Comparison of ENCODE assay signal across 1 cellular context in genomic region chr18:23307567-23308295, GRCh38.
A peak's percentile ranks its signal among the peaks of the same experiment; 100 is the strongest.
TF ChIP-seq lines count a peak whose summit lies in the region.

No MANE protein-coding gene starts in this region.

TF ChIP-seq in GM12878, 131 proteins besides CTCF, POLR2A, EP300 and RAD21 (continued from another document):
- TF ChIP-seq ZBTB11 (CRISPR knock-in tag; IDR thresholded peaks at IDR 0.05) = no peak
- no peak for TF ChIP-seq ZNF207 (IDR thresholded peaks at IDR 0.05; ENCODE audit: borderline replicate concordance)
- peak; percentile 31; the same call in 1 of the 2 replicates for TF ChIP-seq LARP7 (IDR thresholded peaks at IDR 0.05)
- no peak for TF ChIP-seq ESRRA (IDR thresholded peaks at IDR 0.05; ENCODE audit: low read length)
- peak; percentile 58 for TF ChIP-seq ATF7 (IDR thresholded peaks at IDR 0.05; ENCODE audit: low read depth)
- peak; percentile 56 for TF ChIP-seq IKZF1 (conservative IDR thresholded peaks at IDR 0.05)
- no peak for TF ChIP-seq FOXM1 (IDR thresholded peaks at IDR 0.05; ENCODE audit: low read depth, low read length)
- no peak for TF ChIP-seq HDGF (IDR thresholded peaks at IDR 0.05)
- no peak for TF ChIP-seq NBN (IDR thresholded peaks at IDR 0.05)
- no peak for TF ChIP-seq BCL3 (IDR thresholded peaks at IDR 0.05; ENCODE audit: borderline replicate concordance, insufficient read depth, low read depth, low read length, poor library complexity, severe bottlenecking)
- TF ChIP-seq SUZ12 (IDR thresholded peaks at IDR 0.05; ENCODE audit: unreplicated experiment) = no peak
- no peak for TF ChIP-seq POU2F2 (IDR thresholded peaks at IDR 0.05; ENCODE audit: borderline replicate concordance, low read depth, low read length)
- TF ChIP-seq CEBPB (IDR thresholded peaks at IDR 0.05; ENCODE audit: borderline replicate concordance in 1 of 2, low read depth in 2 of 2, low read length in 2 of 2) = no peak
- no peak for TF ChIP-seq BACH1 (IDR thresholded peaks at IDR 0.05; ENCODE audit: borderline replicate concordance)
- TF ChIP-seq CHD2 (IDR thresholded peaks at IDR 0.05; ENCODE audit: borderline replicate concordance, low read depth, low read length) = no peak
- no peak for TF ChIP-seq CBX5 (IDR thresholded peaks at IDR 0.05; ENCODE audit: low read depth)
- TF ChIP-seq ZNF687 (IDR thresholded peaks at IDR 0.05) = peak; percentile 86
- TF ChIP-seq IRF4 (IDR thresholded peaks at IDR 0.05; ENCODE audit: low read depth, low read length) = no peak
- TF ChIP-seq SMARCA5 (IDR thresholded peaks at IDR 0.05) = no peak; the same call in 1 of the 2 replicates
- no peak for TF ChIP-seq BMI1 (IDR thresholded peaks at IDR 0.05; ENCODE audit: borderline replicate concordance)
- 0 out of 2 replicates have a peak, but pooled peaks have one; percentile 26 for TF ChIP-seq PAX5 (IDR thresholded peaks at IDR 0.05; ENCODE audit: borderline replicate concordance, low read depth, low read length)
- TF ChIP-seq RUNX3 (IDR thresholded peaks at IDR 0.05; ENCODE audit: low read length) = peak; percentile 74
- peak in 1 of 2 experiments; percentile 35; a peak in 2 of 4 replicates for TF ChIP-seq IKZF2 (IDR thresholded peaks at IDR 0.05)
- no peak for TF ChIP-seq USF1 (IDR thresholded peaks at IDR 0.05; ENCODE audit: borderline replicate concordance, extremely low read length, insufficient read depth, low read depth, low read length)
- no peak for TF ChIP-seq CUX1 (IDR thresholded peaks at IDR 0.05; ENCODE audit: insufficient replicate concordance, low read depth, low read length)
- no peak for TF ChIP-seq SUPT20H (IDR thresholded peaks at IDR 0.05; ENCODE audit: borderline replicate concordance, control insufficient read depth, low read depth, low read length)
- no peak for TF ChIP-seq SREBF1 (IDR thresholded peaks at IDR 0.05; ENCODE audit: low read length)
- TF ChIP-seq FOXK2 (IDR thresholded peaks at IDR 0.05) = no peak
- TF ChIP-seq MTA2 (IDR thresholded peaks at IDR 0.05; ENCODE audit: low read depth) = peak; percentile 28; the same call in 1 of the 2 replicates
- TF ChIP-seq TAF1 (IDR thresholded peaks at IDR 0.05; ENCODE audit: borderline replicate concordance, low read depth, low read length) = no peak
